In the genomic region with DNA sequence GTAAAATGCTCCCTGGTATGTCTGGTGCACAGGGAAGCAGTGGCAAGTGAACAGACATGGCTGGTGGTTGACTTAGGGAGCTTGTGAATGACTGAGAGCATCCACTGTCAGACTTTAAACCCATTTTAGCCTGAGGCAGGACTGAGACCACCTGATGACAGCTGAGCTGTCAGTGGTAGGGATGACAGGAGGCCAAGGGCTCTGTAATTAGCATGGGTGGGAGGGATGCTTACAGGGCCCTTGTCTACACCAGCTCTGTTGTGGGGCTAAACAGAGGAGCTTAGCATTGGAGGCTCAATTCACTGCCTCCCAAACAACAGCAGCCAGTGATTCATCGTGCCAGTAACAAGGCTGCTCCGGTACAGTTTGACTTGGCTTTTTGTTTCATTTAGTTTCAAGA, we compare ENCODE assay signal across 21 cellular contexts.
DNase-seq lines count a peak whose midpoint lies in the region; ATAC-seq and TF ChIP-seq lines count a peak whose summit lies in the region.
"Had no signal": no experiment of that assay in that cellular context is flagged by ENCODE, and none has a peak within 500 bp of the region (broad histone marks: within the 10 kb centered on the region; RNA-seq: fewer than 3 reads in every experiment).

No MANE protein-coding gene starts in this region.

- TF ChIP-seq CTCF in HFFc6 (IDR thresholded peaks at IDR 0.05) (no peak), activated B cell treated with CpG ODN at 0.5 μM for 24 hours (IDR thresholded peaks at IDR 0.05) (no peak)

- H3K36me3 Mint-ChIP-seq in HFFc6 (ENCODE audit: low read depth) (no peaks in the 10 kb centered on the region), activated B cell treated with CpG ODN at 0.5 μM for 24 hours (ENCODE audit: low read depth) (peaks cover 2% of the 10 kb centered on the region)

- peaks cover 2% of the 10 kb centered on the region; the same call in 1 of the 2 replicates for H3K4me1 Mint-ChIP-seq in HFFc6 (ENCODE audit: low read depth)
- peaks cover 6% of the 10 kb centered on the region for H3K4me1 Mint-ChIP-seq in activated B cell treated with CpG ODN at 0.5 μM for 24 hours

- H3K27ac ChIP-seq in substantia nigra (ENCODE audit: low read depth, low read length, poor library complexity, severe bottlenecking), result peak overlapping the region; percentile 88
- H3K27ac ChIP-seq: GM23248 had no signal

- CTCF ChIA-PET in activated B cell treated with CpG ODN at 0.5 μM for 24 hours (lab: Charles Lee), result interaction anchor here (1.4 kb wide), 1 partner anchor 385 kb away, joined by 3 read pairs; no protein-coding TSS in a partner anchor

- H3K27ac Mint-ChIP-seq in HFFc6, result no peak overlapping the region
- H3K27ac Mint-ChIP-seq in activated B cell treated with CpG ODN at 0.5 μM for 24 hours, result peak overlapping the region; percentile 15
- H3K27ac Mint-ChIP-seq: IgD-negative memory B cell had no signal

- DNase-seq in HFFc6, result no peak
- DNase-seq in activated B cell treated with CpG ODN at 0.5 μM for 24 hours, result no peak
- peak; percentile 86 for DNase-seq in foreskin melanocyte
- peak in 19 of 49 donors; percentile 5 to 62 (median 15) for DNase-seq in substantia nigra (lab: John Stamatoyannopoulos, UW)
- DNase-seq in iPS-NIHi7 (ENCODE audit: extremely low spot score), result no peak
- DNase-seq: DMS79 treated with DMSO at 0.1 percent for 48 hours; GM23248; Kasumi-1; MG63; NCI-H1048; NCI-H1436; NCI-H2029; NCI-H345; NCI-H526; NK-92 treated with Interleukin-12 subunit alpha and Interleukin-12 subunit beta, amount 100 ng/mL, for 24 hours; OCI-M1; SHP77; SK-N-SH had no signal

- H3K27me3 Mint-ChIP-seq in HFFc6 (ENCODE audit: insufficient read depth) (peaks cover 2% of the 10 kb centered on the region; the same call in 1 of the 2 replicates), activated B cell treated with CpG ODN at 0.5 μM for 24 hours (no peaks in the 10 kb centered on the region)
- H3K27me3 Mint-ChIP-seq: IgD-negative memory B cell had no signal

- H3K4me3 Mint-ChIP-seq in HFFc6 (peak overlapping the region; percentile 18; the same call in 1 of the 2 replicates), activated B cell treated with CpG ODN at 0.5 μM for 24 hours (no peak overlapping the region)
- H3K4me3 Mint-ChIP-seq: IgD-negative memory B cell had no signal

- no peaks in the 10 kb centered on the region for H3K9me3 Mint-ChIP-seq in HFFc6
- H3K9me3 Mint-ChIP-seq in activated B cell treated with CpG ODN at 0.5 μM for 24 hours, result no peaks in the 10 kb centered on the region
- H3K9me3 Mint-ChIP-seq: IgD-negative memory B cell had no signal

- ATAC-seq in activated B cell treated with CpG ODN at 0.5 μM for 24 hours (ENCODE audit: low read depth) (no peak), SK-N-SH treated with all-trans-retinoic acid at 6 μM for 48 hours (no peak; the same call in 2 of the 3 replicates), GM21447 (IDR thresholded peaks at IDR 0.05; ENCODE audit: unreplicated experiment) (no peak)

- POLR2A ChIA-PET in activated B cell treated with CpG ODN at 0.5 μM for 24 hours (lab: Charles Lee), result no interaction called here

- intact Hi-C loops in activated B cell treated with CpG ODN at 0.5 μM for 24 hours (cut with micrococcal nuclease), result no loop called here

TF ChIP-seq in SK-N-SH treated with all-trans-retinoic acid at 6 μM for 48 hours, 23 proteins besides CTCF, POLR2A, EP300 and RAD21:
- TF ChIP-seq ISL1 (CRISPR knock-in tag; IDR thresholded peaks at IDR 0.05) (no peak), ZC3H10 (CRISPR knock-in tag; IDR thresholded peaks at IDR 0.05) (no peak), CSRNP3 (CRISPR knock-in tag; IDR thresholded peaks at IDR 0.05) (no peak), ZNF70 (CRISPR knock-in tag; IDR thresholded peaks at IDR 0.05) (no peak), TOX (CRISPR knock-in tag; IDR thresholded peaks at IDR 0.05; ENCODE audit: borderline replicate concordance) (no peak), RARB (CRISPR knock-in tag; IDR thresholded peaks at IDR 0.05) (no peak), SNAI2 (CRISPR knock-in tag; IDR thresholded peaks at IDR 0.05) (no peak), BACH2 (CRISPR knock-in tag; IDR thresholded peaks at IDR 0.05; ENCODE audit: borderline replicate concordance) (no peak), TCF4 (CRISPR knock-in tag; IDR thresholded peaks at IDR 0.05; ENCODE audit: borderline replicate concordance) (no peak), PPARA (CRISPR knock-in tag; IDR thresholded peaks at IDR 0.05; ENCODE audit: borderline replicate concordance) (no peak), OSR1 (CRISPR knock-in tag; IDR thresholded peaks at IDR 0.05) (no peak), ESRRG (CRISPR knock-in tag; IDR thresholded peaks at IDR 0.05) (no peak), ZFP3 (CRISPR knock-in tag; IDR thresholded peaks at IDR 0.05) (no peak), ZNF8 (CRISPR knock-in tag; IDR thresholded peaks at IDR 0.05) (no peak), ZNF565 (CRISPR knock-in tag; conservative IDR thresholded peaks at IDR 0.05; ENCODE audit: low read depth) (no peak), ZFP30 (CRISPR knock-in tag; IDR thresholded peaks at IDR 0.05) (no peak)
- TF ChIP-seq, protein P1, sequence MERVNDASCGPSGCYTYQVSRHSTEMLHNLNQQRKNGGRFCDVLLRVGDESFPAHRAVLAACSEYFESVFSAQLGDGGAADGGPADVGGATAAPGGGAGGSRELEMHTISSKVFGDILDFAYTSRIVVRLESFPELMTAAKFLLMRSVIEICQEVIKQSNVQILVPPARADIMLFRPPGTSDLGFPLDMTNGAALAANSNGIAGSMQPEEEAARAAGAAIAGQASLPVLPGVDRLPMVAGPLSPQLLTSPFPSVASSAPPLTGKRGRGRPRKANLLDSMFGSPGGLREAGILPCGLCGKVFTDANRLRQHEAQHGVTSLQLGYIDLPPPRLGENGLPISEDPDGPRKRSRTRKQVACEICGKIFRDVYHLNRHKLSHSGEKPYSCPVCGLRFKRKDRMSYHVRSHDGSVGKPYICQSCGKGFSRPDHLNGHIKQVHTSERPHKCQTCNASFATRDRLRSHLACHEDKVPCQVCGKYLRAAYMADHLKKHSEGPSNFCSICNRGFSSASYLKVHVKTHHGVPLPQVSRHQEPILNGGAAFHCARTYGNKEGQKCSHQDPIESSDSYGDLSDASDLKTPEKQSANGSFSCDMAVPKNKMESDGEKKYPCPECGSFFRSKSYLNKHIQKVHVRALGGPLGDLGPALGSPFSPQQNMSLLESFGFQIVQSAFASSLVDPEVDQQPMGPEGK (CRISPR knock-in tag; IDR thresholded peaks at IDR 0.05; ENCODE audit: borderline replicate concordance), result no peak
